33 cellular contexts compared by ENCODE assay signal in the genomic region with DNA sequence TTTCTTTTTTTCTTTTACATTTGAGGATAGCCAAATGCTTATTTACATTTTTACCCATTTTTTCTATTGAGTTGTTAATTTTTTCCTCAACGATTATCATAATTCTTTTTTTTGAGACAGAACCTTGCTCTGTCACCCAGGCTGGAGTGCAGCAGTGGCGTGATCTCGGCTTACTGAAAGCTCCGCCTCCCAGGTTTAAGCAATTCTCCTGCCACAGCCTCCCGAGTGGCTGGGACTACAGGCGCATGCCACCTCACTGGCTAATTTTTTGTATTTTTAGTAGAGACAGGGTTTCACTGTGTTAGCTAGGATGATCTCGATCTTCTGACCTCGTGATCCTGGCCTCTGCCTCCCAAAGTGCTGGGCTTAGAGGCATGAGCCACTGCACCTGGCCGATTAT.
"Had no signal": no experiment of that assay in that cellular context is flagged by ENCODE, and none has a peak within 500 bp of the region (broad histone marks: within the 10 kb centered on the region; RNA-seq: fewer than 3 reads in every experiment).

No MANE protein-coding gene starts in this region.

- H3K9me3 ChIP-seq: MG63 had no signal

- H3K4me3 ChIP-seq: MG63 had no signal

- H3K27me3 ChIP-seq: MG63 had no signal

- H3K36me3 ChIP-seq: MG63 had no signal

- DNase-seq: Karpas-422, Kasumi-1, MG63, MM.1S, MV-4-11, NCI-H1048, NCI-H1092, NCI-H1092 treated with DMSO at 0.1 percent for 48 hours, NCI-H1105, NCI-H1417 treated with DMSO at 0.1 percent for 48 hours, NCI-H1436, NCI-H1436 treated with DMSO at 0.1 percent for 48 hours, NCI-H146, NCI-H1694, NCI-H1694 treated with DMSO at 0.1 percent for 48 hours, NCI-H187, NCI-H187 treated with DMSO at 0.1 percent for 48 hours, NCI-H1930, NCI-H2029, NCI-H2029 treated with DMSO at 0.1 percent for 48 hours, NCI-H2081, NCI-H2081 treated with DMSO at 0.1 percent for 48 hours, NCI-H2107, NCI-H2171, NCI-H2171 treated with DMSO at 0.1 percent for 48 hours, NCI-H2227 treated with DMSO at 0.1 percent for 48 hours, NCI-H226, NCI-H345, NCI-H446, NCI-H446 treated with DMSO at 0.1 percent for 48 hours, NCI-H510A, NCI-H510A treated with DMSO at 0.1 percent for 48 hours, NCI-H524 had no signal
